In genomic region chr1:31063636-31064035, GRCh38 we compare ENCODE assay signal across 8 cellular contexts.
DNase-seq lines count a peak whose midpoint lies in the region; ATAC-seq and TF ChIP-seq lines count a peak whose summit lies in the region.

No MANE protein-coding gene starts in this region.

- H3K27me3 ChIP-seq in BLaER1 (no peaks in the 10 kb centered on the region), HUES6 (ENCODE audit: control insufficient read depth, insufficient read depth, low read length) (no peaks in the 10 kb centered on the region)

- H3K27ac ChIP-seq in BLaER1 (peak overlapping the region; percentile 98), HUES6 (ENCODE audit: low read depth, low read length) (peak overlapping the region; percentile 86)

- H3K36me3 ChIP-seq in BLaER1, result peaks cover 35% of the 10 kb centered on the region
- H3K36me3 ChIP-seq in HUES6 (ENCODE audit: control insufficient read depth, insufficient read depth, low read length), result peaks cover 11% of the 10 kb centered on the region

- H3K4me1 ChIP-seq in BLaER1 (peaks cover 45% of the 10 kb centered on the region), HUES6 (ENCODE audit: control insufficient read depth, insufficient read depth, low read length) (peaks cover 6% of the 10 kb centered on the region; the same call in 1 of the 2 replicates)

- peaks cover 59% of the 10 kb centered on the region for H4K20me1 ChIP-seq in BLaER1

- no peak for TF ChIP-seq CTCF in astrocyte of the cerebellum (IDR thresholded peaks at IDR 0.05; ENCODE audit: low read depth, low read length, missing control alignments)
- no peak for TF ChIP-seq CTCF in GM10248 (IDR thresholded peaks at IDR 0.05; ENCODE audit: control extremely low read depth, extremely low read depth, low read depth, missing control alignments)

- CTCF ChIA-PET in GM10248 (lab: Yijun Ruan, JAX), result no interaction called here

- no peaks in the 10 kb centered on the region for H3K9me3 ChIP-seq in BLaER1
- H3K9me3 ChIP-seq in HUES6 (ENCODE audit: control insufficient read depth, insufficient read depth, low read depth, low read length), result no peaks in the 10 kb centered on the region

- H3K27me3 Mint-ChIP-seq in memory B cell, result no peaks in the 10 kb centered on the region

- in situ Hi-C loops in astrocyte of the cerebellum (cut with HindIII; ENCODE audit: low sequenced_read_pairs), result loop anchor here (5.0 kb wide), 2 partner anchors 51 to 94 kb away; no protein-coding TSS in a partner anchor

- peak overlapping the region; percentile 99 for H3K9ac ChIP-seq in BLaER1
- peak overlapping the region; percentile 98 for H3K9ac ChIP-seq in HUES6 (ENCODE audit: low read length)

- POLR2A ChIA-PET in GM10248 (lab: Yijun Ruan, JAX), result interaction anchor here (0.6 kb wide), 1 partner anchor 144 kb away, joined by 3 read pairs; no protein-coding TSS in a partner anchor

- H3K4me3 ChIP-seq in BLaER1 (peak overlapping the region; percentile 78), HUES6 (ENCODE audit: low read depth, low read length) (peak overlapping the region; percentile 99), astrocyte of the cerebellum (ENCODE audit: low read depth, low read length) (peak overlapping the region; percentile 74)

- H3K4me3 Mint-ChIP-seq in memory B cell, result peak overlapping the region; percentile 95

- H3K4me2 ChIP-seq in BLaER1, result peak overlapping the region; percentile 92

- no peaks in the 10 kb centered on the region for H3K9me3 Mint-ChIP-seq in memory B cell

- H3K27ac Mint-ChIP-seq in memory B cell, result peak overlapping the region; percentile 98

- ATAC-seq in memory B cell (ENCODE audit: low read depth), result no peak
- ATAC-seq in HG02852 (IDR thresholded peaks at IDR 0.05; ENCODE audit: unreplicated experiment), result no peak
- ATAC-seq in HG03342 (IDR thresholded peaks at IDR 0.05; ENCODE audit: unreplicated experiment), result no peak

- H3K4me1 Mint-ChIP-seq in memory B cell, result peaks cover 20% of the 10 kb centered on the region

- DNase-seq in astrocyte of the cerebellum (ENCODE audit: low read depth), result no peak
- DNase-seq in memory B cell (ENCODE audit: low spot score in 2 of 2), result no peak
- DNase-seq in GM10248 (ENCODE audit: extremely low spot score), result no peak
- no peak for DNase-seq in activated CD4-positive, alpha-beta T cell treated with anti-CD3 and anti-CD28 coated beads for 48 hours

- peaks cover 5% of the 10 kb centered on the region for H3K36me3 Mint-ChIP-seq in memory B cell
